Comparison of ENCODE assay signal across 1 cellular context in genomic region chr18:45666006-45666405, GRCh38.
TF ChIP-seq lines count a peak whose summit lies in the region.

No MANE protein-coding gene starts in this region.

TF ChIP-seq in SK-N-SH, 30 proteins besides CTCF, POLR2A, EP300 and RAD21 (continued from another document):
- no peak for TF ChIP-seq IRF3 (IDR thresholded peaks at IDR 0.05; ENCODE audit: low read depth, low read length)
- no peak for TF ChIP-seq GATA2 (CRISPR knock-in tag; IDR thresholded peaks at IDR 0.05)
- TF ChIP-seq ELF1 (IDR thresholded peaks at IDR 0.05): no peak
- TF ChIP-seq CHD2 (IDR thresholded peaks at IDR 0.05; ENCODE audit: low read length, partially characterized antibody): no peak
- TF ChIP-seq FOXM1 (IDR thresholded peaks at IDR 0.05; ENCODE audit: low read depth): no peak
- TF ChIP-seq USF1 (IDR thresholded peaks at IDR 0.05; ENCODE audit: borderline replicate concordance, low read depth): no peak
- no peak for TF ChIP-seq ZBTB33 (IDR thresholded peaks at IDR 0.05; ENCODE audit: borderline replicate concordance, low read depth)
- TF ChIP-seq PBX3 (IDR thresholded peaks at IDR 0.05): no peak
- no peak for TF ChIP-seq JUND (IDR thresholded peaks at IDR 0.05)
TF ChIP-seq in SK-N-SH: peak in this region for 0.
